11 cellular contexts compared by ENCODE assay signal in the genomic region with DNA sequence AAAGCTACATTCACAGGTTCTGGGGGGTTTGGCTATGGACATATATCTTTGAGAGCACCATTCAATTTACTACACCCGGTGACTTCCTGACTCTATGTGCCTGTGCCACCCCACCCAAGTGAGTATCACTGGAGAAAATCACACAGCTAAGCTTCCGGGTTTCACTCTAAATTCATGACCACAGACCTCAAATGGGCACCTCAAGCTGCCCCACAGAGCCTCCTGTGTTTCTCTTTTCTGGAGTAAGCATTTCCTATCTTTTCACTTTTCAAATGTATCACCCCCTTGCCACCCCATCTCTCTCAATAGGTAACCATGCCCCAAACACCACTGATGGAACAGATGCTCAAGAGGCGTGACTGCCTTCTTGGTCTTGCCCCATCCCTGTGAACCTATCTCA. TPM values are rescaled to one million over a fixed set of nuclear protein-coding genes. Genes with fewer than 3 reads are reported as not detected.
DNase-seq lines count a peak whose midpoint lies in the region; ATAC-seq, FAIRE-seq and TF ChIP-seq lines count a peak whose summit lies in the region.
"Had no signal": no experiment of that assay in that cellular context is flagged by ENCODE, and none has a peak within 500 bp of the region (broad histone marks: within the 10 kb centered on the region; RNA-seq: fewer than 3 reads in every experiment).

No MANE protein-coding gene starts in this region.

- no peak overlapping the region for H2AFZ ChIP-seq in SU-DHL-6 (ENCODE audit: low read depth, low read length, severe bottlenecking)
- H2AFZ ChIP-seq in H1 (ENCODE audit: low read length), result peak overlapping the region; percentile 43

- H3K4me2 ChIP-seq in SU-DHL-6 (ENCODE audit: low read depth, low read length, poor library complexity, severe bottlenecking), result peak overlapping the region; percentile 47
- no peak overlapping the region for H3K4me2 ChIP-seq in H1 (ENCODE audit: insufficient read depth in 1 of 2, low read depth in 2 of 2, low read length in 2 of 2)

- H2BK20ac ChIP-seq in H1 (ENCODE audit: low read length), result no peak overlapping the region

- TF ChIP-seq CTCF in SU-DHL-6 (IDR thresholded peaks at IDR 0.05; ENCODE audit: insufficient read depth, low read length, poor library complexity, severe bottlenecking) (no peak), H1 (IDR thresholded peaks at IDR 0.05; ENCODE audit: control extremely low read depth in 1 of 3, insufficient read depth in 1 of 3, low read depth in 1 of 3, low read length in 3 of 3) (no peak), ascending aorta (IDR thresholded peaks at IDR 0.05) (no peak)

- H2BK12ac ChIP-seq in H1 (ENCODE audit: low read depth, low read length), result peak overlapping the region; percentile 1; the same call in 1 of the 2 replicates

- H4K91ac ChIP-seq in H1 (replicated peaks; ENCODE audit: insufficient read length, low read length), result no peak overlapping the region

- DNase-seq in CD4-positive, CD25-positive, alpha-beta regulatory T cell, result peak in 1 of 3 donors; percentile 70
- DNase-seq in H1 (ENCODE audit: low read depth in 1 of 2, low spot score in 2 of 2) (no peak), LoVo (ENCODE audit: low spot score) (no peak), hypothalamus (lab: John Stamatoyannopoulos, UW) (no peak), ascending aorta (ENCODE audit: low spot score in 2 of 2) (no peak)
- DNase-seq: CD4-positive, alpha-beta T cell; foreskin keratinocyte; stomach had no signal

- no peak for TF ChIP-seq RAD21 in H1 (IDR thresholded peaks at IDR 0.05 in 1 of 2, conservative IDR thresholded peaks at IDR 0.05 in 1 of 2; ENCODE audit: low read depth in 2 of 2, low read length in 2 of 2)

- no peak overlapping the region for H2BK5ac ChIP-seq in H1 (ENCODE audit: low read depth, low read length)

- H3K9me3 ChIP-seq in CD4-positive, CD25-positive, alpha-beta regulatory T cell (ENCODE audit: control insufficient read depth in 2 of 2, low read length in 2 of 2), result no peaks in the 10 kb centered on the region
- no peaks in the 10 kb centered on the region for H3K9me3 ChIP-seq in SU-DHL-6 (ENCODE audit: insufficient read depth, low read length)
- H3K9me3 ChIP-seq in H1 (ENCODE audit: insufficient read depth in 2 of 2, low read depth in 1 of 2, low read length in 1 of 2), result 0 out of 4 replicates have a peak, but pooled peaks cover 0 to 2% of the 10 kb centered on the region in 2 experiments
- H3K9me3 ChIP-seq in ascending aorta, result no peaks in the 10 kb centered on the region

- no peak for ATAC-seq in CD4-positive, CD25-positive, alpha-beta regulatory T cell (ENCODE audit: low read depth in 2 of 2)
- ATAC-seq in GM18498 (IDR thresholded peaks at IDR 0.05; ENCODE audit: unreplicated experiment), result peak; percentile 41
- ATAC-seq in HG03342 (IDR thresholded peaks at IDR 0.05; ENCODE audit: unreplicated experiment), result no peak
- ATAC-seq: foreskin keratinocyte had no signal

- peaks cover 0 to 5% (median 0%) of the 10 kb centered on the region in 7 donors for H3K9me3 Mint-ChIP-seq in CD4-positive, CD25-positive, alpha-beta regulatory T cell
- H3K9me3 Mint-ChIP-seq: CD4-positive, alpha-beta T cell had no signal

- H4K5ac ChIP-seq in H1 (ENCODE audit: insufficient read length, low read depth, low read length), result no peak overlapping the region

- no peaks in the 10 kb centered on the region for H3K27me3 ChIP-seq in CD4-positive, CD25-positive, alpha-beta regulatory T cell (ENCODE audit: control insufficient read depth, insufficient read depth, low read length)
- no peaks in the 10 kb centered on the region for H3K27me3 ChIP-seq in SU-DHL-6 (ENCODE audit: low read length)
- H3K27me3 ChIP-seq in H1 (replicated peaks in 1 of 4; ENCODE audit: control insufficient read depth in 3 of 4, extremely low read depth in 1 of 4, insufficient read depth in 3 of 4, low read length in 3 of 4), result no peaks in the 10 kb centered on the region
- no peaks in the 10 kb centered on the region for H3K27me3 ChIP-seq in ascending aorta
- H3K27me3 ChIP-seq: stomach had no signal

- no peak overlapping the region for H3K56ac ChIP-seq in H1 (replicated peaks; ENCODE audit: insufficient read length, low read depth, low read length)

- no peaks in the 10 kb centered on the region for H3K27me3 Mint-ChIP-seq in CD4-positive, CD25-positive, alpha-beta regulatory T cell
- H3K27me3 Mint-ChIP-seq: CD4-positive, alpha-beta T cell had no signal

- peaks cover 11% of the 10 kb centered on the region for H3K4me1 ChIP-seq in CD4-positive, CD25-positive, alpha-beta regulatory T cell (ENCODE audit: control insufficient read depth, insufficient read depth, low read length, poor library complexity, severe bottlenecking)
- H3K4me1 ChIP-seq in H1 (replicated peaks in 1 of 4; ENCODE audit: control insufficient read depth in 3 of 4, insufficient read depth in 4 of 4, low read length in 3 of 4) (peaks cover 0 to 4% (median 2%) of the 10 kb centered on the region in 4 experiments; a peak in 4 of 7 replicates), ascending aorta (no peaks in the 10 kb centered on the region)
- H3K4me1 ChIP-seq: foreskin keratinocyte had no signal

- H3K9ac ChIP-seq in SU-DHL-6 (ENCODE audit: low read length) (peak overlapping the region; percentile 45), H1 (replicated peaks in 1 of 4; ENCODE audit: extremely low read depth in 1 of 4, low read depth in 3 of 4, low read length in 3 of 4) (no peak overlapping the region)

- TF ChIP-seq EP300 in H1 (IDR thresholded peaks at IDR 0.05; ENCODE audit: borderline replicate concordance in 1 of 2, low read depth in 2 of 2, low read length in 2 of 2), result no peak

- CTCF ChIA-PET in H1 (lab: Charles Lee; ENCODE audit: partially characterized antibody), result interaction anchor here (1.6 to 3.6 kb wide), 2 partner anchors 7 to 82 kb away, joined by 5 to 14 read pairs; no protein-coding TSS in a partner anchor

- H3K18ac ChIP-seq in H1 (ENCODE audit: extremely low read depth, low read length), result no peak overlapping the region

- no peaks in the 10 kb centered on the region for H3K79me2 ChIP-seq in SU-DHL-6 (ENCODE audit: insufficient read depth, low read length)
- no peaks in the 10 kb centered on the region for H3K79me2 ChIP-seq in H1 (ENCODE audit: control insufficient read depth in 1 of 2, insufficient read depth in 2 of 2, low read length in 2 of 2)

- H3K4me3 ChIP-seq in CD4-positive, CD25-positive, alpha-beta regulatory T cell (ENCODE audit: low read depth, low read length), result peak overlapping the region; percentile 24
- H3K4me3 ChIP-seq in SU-DHL-6 (ENCODE audit: insufficient read depth, low read length, poor library complexity, severe bottlenecking) (no peak overlapping the region), H1 (ENCODE audit: extremely low read depth in 1 of 4, insufficient read depth in 2 of 4, low read depth in 3 of 4, low read length in 4 of 4) (no peak overlapping the region), ascending aorta (no peak overlapping the region)
- H3K4me3 ChIP-seq: stomach had no signal

- H3K14ac ChIP-seq in H1 (ENCODE audit: insufficient read length), result no peak overlapping the region

- no peaks in the 10 kb centered on the region for H3K23me2 ChIP-seq in H1 (ENCODE audit: low read depth, low read length)

- no peaks in the 10 kb centered on the region for H4K20me1 ChIP-seq in SU-DHL-6 (ENCODE audit: low read depth, low read length)
- H4K20me1 ChIP-seq in H1 (replicated peaks in 1 of 2; ENCODE audit: control insufficient read depth in 1 of 2, insufficient read depth in 2 of 2, low read length in 2 of 2), result no peaks in the 10 kb centered on the region

- WGBS in H1 (ENCODE audit: extremely low coverage in 1 of 2, insufficient coverage in 1 of 2, insufficient read length in 1 of 2, insufficient replicate concordance in 2 of 2, low coverage in 1 of 2, low lambda C conversion rate in 2 of 2, missing lambda C conversion rate in 1 of 2), 2 experiments, result 78% methylated on average over 3 of the region's 3 CpGs; no CpG with 5 or more reads in 1 of the 2 experiments

- H4K8ac ChIP-seq in H1 (ENCODE audit: extremely low read depth, insufficient read depth, low read length), result no peak overlapping the region

- H3K79me1 ChIP-seq in H1 (ENCODE audit: low read depth, low read length), result no peaks in the 10 kb centered on the region

- no peak overlapping the region for H3K23ac ChIP-seq in H1 (ENCODE audit: insufficient read length)

- H3F3A ChIP-seq in SU-DHL-6 (ENCODE audit: insufficient read depth), result peaks cover 82% of the 10 kb centered on the region

- POLR2A ChIA-PET in H1 (lab: Charles Lee; ENCODE audit: partially characterized antibody), result no interaction called here

- peak overlapping the region in 2 of 4 donors; percentile 1 to 62 for H3K4me3 Mint-ChIP-seq in CD4-positive, CD25-positive, alpha-beta regulatory T cell
- H3K4me3 Mint-ChIP-seq: CD4-positive, alpha-beta T cell had no signal

- no peaks in the 10 kb centered on the region for H3K36me3 ChIP-seq in CD4-positive, CD25-positive, alpha-beta regulatory T cell (ENCODE audit: control insufficient read depth, insufficient read depth, low read length)
- H3K36me3 ChIP-seq in SU-DHL-6 (ENCODE audit: low read length), result no peaks in the 10 kb centered on the region
- H3K36me3 ChIP-seq in H1 (ENCODE audit: control insufficient read depth in 2 of 4, insufficient read depth in 4 of 4, low read length in 3 of 4), result no peaks in the 10 kb centered on the region
- no peaks in the 10 kb centered on the region for H3K36me3 ChIP-seq in ascending aorta
- H3K36me3 ChIP-seq: stomach had no signal

- peak overlapping the region in 1 of 3 donors; percentile 72 for H3K27ac Mint-ChIP-seq in CD4-positive, CD25-positive, alpha-beta regulatory T cell
- H3K27ac Mint-ChIP-seq: CD4-positive, alpha-beta T cell had no signal

- no peaks in the 10 kb centered on the region for H3K36me3 Mint-ChIP-seq in CD4-positive, CD25-positive, alpha-beta regulatory T cell

- no peak overlapping the region for H3K27ac ChIP-seq in CD4-positive, CD25-positive, alpha-beta regulatory T cell (ENCODE audit: insufficient read depth, low read length, poor library complexity, severe bottlenecking)
- H3K27ac ChIP-seq in SU-DHL-6 (ENCODE audit: low read depth, low read length) (peak overlapping the region; percentile 97), H1 (ENCODE audit: low read depth, low read length) (no peak overlapping the region), ascending aorta (no peak overlapping the region)
- H3K27ac ChIP-seq: foreskin keratinocyte, stomach had no signal

- no peak overlapping the region for H3K4ac ChIP-seq in H1 (replicated peaks; ENCODE audit: insufficient read length, low read depth, low read length)

- TF ChIP-seq POLR2A in H1 (IDR thresholded peaks at IDR 0.05; ENCODE audit: control extremely low read depth in 1 of 2, low read depth in 2 of 2, low read length in 2 of 2), result no peak

- no peaks in the 10 kb centered on the region for H3K9me2 ChIP-seq in SU-DHL-6 (replicated peaks; ENCODE audit: insufficient read depth, low read length)

- H2BK120ac ChIP-seq in H1 (replicated peaks; ENCODE audit: low read depth, low read length), result no peak overlapping the region

- H2BK15ac ChIP-seq in H1 (ENCODE audit: low read length), result no peak overlapping the region

- H2AK5ac ChIP-seq in H1 (ENCODE audit: low read depth, low read length), result peak overlapping the region; percentile 0; the same call in 1 of the 2 replicates

- H3K4me1 Mint-ChIP-seq in CD4-positive, CD25-positive, alpha-beta regulatory T cell, result peaks cover 10 to 34% (median 17%) of the 10 kb centered on the region in 4 donors

- intact Hi-C loops in ascending aorta (cut with DNase I), result no loop called here

- FAIRE-seq in H1 (lab: Jason Lieb, UNC), result no peak

RNA-seq across cellular contexts. Expression of gene NEK6, which starts 49.2 kb away (rescaled TPM):
- 17.0 TPM for total RNA-seq in CD4-positive, CD25-positive, alpha-beta regulatory T cell
- 1 to 10 TPM; 3.5 to 6.6 (median 3.7) TPM for polyA plus RNA-seq in CD4-positive, CD25-positive, alpha-beta regulatory T cell
- total RNA-seq in H1 (2021; fragmentation: NEBNext Ultra II Directional; extraction: Animal tissue kit (Norgen Biotek cat#: 25700)), result 16.6 and 19.7 TPM in 2 replicates
- 17.7 and 23.9 TPM in 2 replicates for polyA plus RNA-seq in H1 (2011; rRNA removed)
- polyA plus RNA-seq in H1 (2011; cell fraction: cytosol; rRNA removed), result 12.8 TPM
- polyA plus RNA-seq in H1 (2011; cell fraction: nucleus; rRNA removed), result 19.1 TPM
- polyA plus RNA-seq in H1 (2012, experiment 1 of 2), result 8.7 to 13.7 TPM (median 12.4 TPM) in 4 replicates
- 6.3 TPM for polyA plus RNA-seq in H1 (2012, experiment 2 of 2)
- 9.1 TPM for polyA plus RNA-seq in H1 (2013, experiment 1 of 2)
- polyA plus RNA-seq in H1 (2013, experiment 2 of 2), result 9.1 TPM
- 21.8 and 31.4 TPM in 2 replicates for polyA minus RNA-seq in H1 (2011; rRNA and poly(A)+ RNA removed)
- polyA minus RNA-seq in H1 (2011; cell fraction: cytosol; rRNA and poly(A)+ RNA removed), result 7.7 TPM
- polyA minus RNA-seq in H1 (2011; cell fraction: nucleus; rRNA and poly(A)+ RNA removed), result 18.9 TPM
- 6.7 TPM for total RNA-seq in ascending aorta
